Comparison of ENCODE assay signal across 21 cellular contexts in the genomic region with DNA sequence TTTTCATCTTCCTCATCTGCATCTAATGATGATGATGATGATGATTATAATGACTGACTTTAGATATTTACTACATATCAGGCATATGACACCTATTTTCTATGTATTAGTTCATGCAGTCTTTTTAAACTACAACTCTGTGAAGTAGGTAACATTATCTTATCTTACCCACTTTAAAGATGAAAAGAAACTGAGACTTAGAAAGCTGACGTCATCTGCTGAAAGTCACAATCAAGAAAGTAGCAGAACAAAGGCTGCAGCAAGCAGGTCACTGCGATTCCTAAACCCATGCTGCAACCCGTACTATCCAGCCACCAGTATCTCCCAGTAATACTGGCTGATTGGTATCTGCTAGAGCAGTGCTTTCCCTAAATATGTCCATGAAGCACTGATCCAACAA. TPM values are rescaled to one million over a fixed set of nuclear protein-coding genes. Genes with fewer than 3 reads are reported as not detected.
DNase-seq lines count a peak whose midpoint lies in the region; ATAC-seq, FAIRE-seq and TF ChIP-seq lines count a peak whose summit lies in the region.
"Had no signal": no experiment of that assay in that cellular context is flagged by ENCODE, and none has a peak within 500 bp of the region (broad histone marks: within the 10 kb centered on the region; RNA-seq: fewer than 3 reads in every experiment).

No MANE protein-coding gene starts in this region.

- H4K20me1 ChIP-seq in HepG2 (ENCODE audit: insufficient read depth, low read length) = no peaks in the 10 kb centered on the region
- H4K20me1 ChIP-seq in K562 (replicated peaks; ENCODE audit: control insufficient read depth, insufficient read depth, low read length) = peaks cover 8% of the 10 kb centered on the region; the same call in 1 of the 2 replicates
- H4K20me1 ChIP-seq: BLaER1 had no signal

- H2AFZ ChIP-seq in HepG2 (ENCODE audit: low read length) (no peak overlapping the region), K562 (ENCODE audit: low read depth, low read length) (no peak overlapping the region)

- no peaks in the 10 kb centered on the region for H3K4me1 Mint-ChIP-seq in CD8-positive, alpha-beta memory T cell
- H3K4me1 Mint-ChIP-seq: CD14-positive monocyte; CD4-positive, CD25-positive, alpha-beta regulatory T cell had no signal

- H3K4me2 ChIP-seq in HepG2 (ENCODE audit: low read depth, low read length) (no peak overlapping the region), K562 (ENCODE audit: insufficient read depth, low read length) (no peak overlapping the region)
- H3K4me2 ChIP-seq: BLaER1 had no signal

- TF ChIP-seq EP300 in HepG2 (IDR thresholded peaks at IDR 0.05; ENCODE audit: low read depth in 2 of 2, low read length in 2 of 2) (no peak), HepG2 (CRISPR knock-in tag; IDR thresholded peaks at IDR 0.05; ENCODE audit: borderline replicate concordance) (no peak), K562 (IDR thresholded peaks at IDR 0.05; ENCODE audit: low read length) (no peak)

- 2% methylated on average over 3 of the region's 3 CpGs for WGBS in HepG2 (ENCODE audit: low lambda C conversion rate)
- 47% methylated on average over 3 of the region's 3 CpGs for WGBS in right lobe of liver (ENCODE audit: insufficient coverage, low coverage, low lambda C conversion rate, missing lambda C conversion rate)
- 9% methylated on average over 3 of the region's 3 CpGs for WGBS in K562 (ENCODE audit: insufficient coverage, low coverage, missing lambda C conversion rate)
- 69% methylated on average over 3 of the region's 3 CpGs for WGBS in right cardiac atrium

- no peak overlapping the region for H3K9ac ChIP-seq in HepG2 (ENCODE audit: insufficient read depth, low read depth, low read length)
- no peak overlapping the region for H3K9ac ChIP-seq in K562 (ENCODE audit: insufficient read depth in 1 of 2, low read depth in 2 of 2, low read length in 2 of 2)
- H3K9ac ChIP-seq: BLaER1 had no signal

- H3K27ac ChIP-seq in HepG2 (ENCODE audit: extremely low read length, insufficient read depth, low read length) (no peak overlapping the region), right lobe of liver (no peak overlapping the region), HEK293 (ENCODE audit: extremely low read depth, low read depth, low read length) (no peak overlapping the region), K562 (ENCODE audit: extremely low read depth, low read depth, low read length) (no peak overlapping the region), right cardiac atrium (ENCODE audit: low read length) (no peak overlapping the region)
- H3K27ac ChIP-seq in CD8-positive, alpha-beta memory T cell (ENCODE audit: low read depth, low read length) = no peak overlapping the region
- H3K27ac ChIP-seq: BLaER1 had no signal

- H3K4me3 ChIP-seq in HepG2 (replicated peaks in 1 of 3; ENCODE audit: insufficient read depth in 1 of 3, low read depth in 2 of 3, low read length in 3 of 3) = no peak overlapping the region
- H3K4me3 ChIP-seq in right lobe of liver = no peak overlapping the region
- no peak overlapping the region for H3K4me3 ChIP-seq in HEK293 (ENCODE audit: low read depth, low read length)
- H3K4me3 ChIP-seq in K562 = no peak overlapping the region
- no peak overlapping the region for H3K4me3 ChIP-seq in right cardiac atrium (ENCODE audit: low read length)
- H3K4me3 ChIP-seq in CD8-positive, alpha-beta memory T cell (ENCODE audit: low read length) = no peak overlapping the region
- H3K4me3 ChIP-seq: BLaER1 had no signal

- no peaks in the 10 kb centered on the region for H3K9me3 Mint-ChIP-seq in CD8-positive, alpha-beta memory T cell
- H3K9me3 Mint-ChIP-seq: CD4-positive, alpha-beta memory T cell; CD4-positive, CD25-positive, alpha-beta regulatory T cell had no signal

- peak overlapping the region in 1 of 8 donors; percentile 4 for H3K27ac Mint-ChIP-seq in CD8-positive, alpha-beta memory T cell
- H3K27ac Mint-ChIP-seq: CD14-positive monocyte had no signal

- TF ChIP-seq POLR2A in HepG2 (IDR thresholded peaks at IDR 0.05; ENCODE audit: insufficient read depth in 1 of 2, low read depth in 2 of 2, low read length in 2 of 2) (no peak), right lobe of liver (IDR thresholded peaks at IDR 0.05) (no peak), GM12891 (IDR thresholded peaks at IDR 0.05; ENCODE audit: low read depth, low read length) (no peak), K562 (conservative IDR thresholded peaks at IDR 0.05) (no peak)

- BruUV-seq in HepG2 (replicated peaks; lab: Mats Ljungman, UMichigan) (no TSS peak), K562 (replicated peaks; lab: Mats Ljungman, UMichigan) (no TSS peak)

- H3K79me2 ChIP-seq in HepG2 (ENCODE audit: insufficient read depth, low read length) (no peaks in the 10 kb centered on the region), K562 (ENCODE audit: control insufficient read depth, insufficient read depth, low read length) (no peaks in the 10 kb centered on the region)

- ATAC-seq in HepG2 = no peak
- ATAC-seq in right lobe of liver = no peak
- no peak for ATAC-seq in K562
- no peak for ATAC-seq in GM18517 (IDR thresholded peaks at IDR 0.05; ENCODE audit: unreplicated experiment)
- ATAC-seq in right cardiac atrium = no peak

- no peaks in the 10 kb centered on the region for H3K4me1 ChIP-seq in HepG2 (ENCODE audit: insufficient read depth, low read length)
- no peaks in the 10 kb centered on the region for H3K4me1 ChIP-seq in right lobe of liver
- no peaks in the 10 kb centered on the region for H3K4me1 ChIP-seq in HEK293 (ENCODE audit: control insufficient read depth, insufficient read depth, low read length)
- no peaks in the 10 kb centered on the region for H3K4me1 ChIP-seq in K562 (replicated peaks in 1 of 2; ENCODE audit: control insufficient read depth in 2 of 2, insufficient read depth in 2 of 2, low read length in 2 of 2)
- H3K4me1 ChIP-seq in right cardiac atrium (ENCODE audit: control insufficient read depth, insufficient read depth, low read length) = no peaks in the 10 kb centered on the region
- H3K4me1 ChIP-seq in CD8-positive, alpha-beta memory T cell (ENCODE audit: insufficient read depth, low read length) = no peaks in the 10 kb centered on the region
- H3K4me1 ChIP-seq: BE2C, Caco-2 had no signal

- CTCF ChIA-PET in HepG2 (lab: Yijun Ruan, JAX; ENCODE audit: low intra/inter-chr PET ratio, low total read pairs) = no interaction called here
- CTCF ChIA-PET in HEK293 (lab: Yijun Ruan, JAX) = interaction anchor here (0.6 to 1.5 kb wide), 2 partner anchors 34 to 80 kb away, joined by 3 read pairs; no protein-coding TSS in a partner anchor
- CTCF ChIA-PET in K562 (lab: Yijun Ruan, JAX; ENCODE audit: low intra/inter-chr PET ratio) = no interaction called here
- CTCF ChIA-PET in CD8-positive, alpha-beta memory T cell (lab: Charles Lee) = no interaction called here

- intact Hi-C loops in HepG2 (cut with micrococcal nuclease; ENCODE audit: unreplicated experiment) (no loop called here), right lobe of liver (cut with DNase I) (no loop called here), K562 (cut with micrococcal nuclease) (no loop called here), right cardiac atrium (cut with DNase I) (no loop called here)

- no peak overlapping the region for H3K4me3 Mint-ChIP-seq in CD8-positive, alpha-beta memory T cell
- H3K4me3 Mint-ChIP-seq: CD14-positive monocyte; CD4-positive, alpha-beta memory T cell; CD4-positive, CD25-positive, alpha-beta regulatory T cell had no signal

- no peak for DNase-seq in HepG2 (ENCODE audit: low spot score)
- DNase-seq in right lobe of liver = no peak
- no peak for DNase-seq in GM12891 (ENCODE audit: insufficient read length, low spot score)
- no peak for DNase-seq in K562 (ENCODE audit: extremely low read depth in 1 of 4, low spot score in 3 of 4)
- no peak for DNase-seq in right cardiac atrium
- no peak for DNase-seq in CD8-positive, alpha-beta memory T cell
- DNase-seq: ACHN; BE2C; C1 segment of cervical spinal cord; Caco-2; Calu3; CD4-positive, alpha-beta memory T cell; CD4-positive, CD25-positive, alpha-beta regulatory T cell; DMS79 treated with DMSO at 0.1 percent for 48 hours; GF-D8 had no signal

- POLR2A ChIA-PET in HepG2 (lab: Yijun Ruan, JAX) (no interaction called here), HEK293 (lab: Yijun Ruan, JAX) (no interaction called here), K562 (lab: Yijun Ruan, JAX) (interaction anchor here (0.6 to 1.1 kb wide), 2 partner anchors 22 to 739 kb away, joined by 3 read pairs; no protein-coding TSS in a partner anchor)
- POLR2A ChIA-PET in CD8-positive, alpha-beta memory T cell (lab: Charles Lee) = no interaction called here

- H3K36me3 ChIP-seq in HepG2 (replicated peaks in 1 of 2; ENCODE audit: control insufficient read depth in 1 of 2, insufficient read depth in 2 of 2, low read length in 2 of 2) (no peaks in the 10 kb centered on the region), right lobe of liver (no peaks in the 10 kb centered on the region), HEK293 (ENCODE audit: control insufficient read depth in 2 of 2, insufficient read depth in 1 of 2, low read length in 2 of 2) (no peaks in the 10 kb centered on the region), K562 (ENCODE audit: control insufficient read depth, insufficient read depth, low read length) (no peaks in the 10 kb centered on the region)
- H3K36me3 ChIP-seq in CD8-positive, alpha-beta memory T cell (ENCODE audit: insufficient read depth, low read length) = peaks cover 23% of the 10 kb centered on the region
- H3K36me3 ChIP-seq: BE2C had no signal

- H3K36me3 Mint-ChIP-seq in CD8-positive, alpha-beta memory T cell = peaks cover 13 to 92% (median 39%) of the 10 kb centered on the region in 3 donors

- TF ChIP-seq RAD21 in HepG2 (CRISPR knock-in tag; IDR thresholded peaks at IDR 0.05) (no peak), K562 (CRISPR knock-in tag; conservative IDR thresholded peaks at IDR 0.05 in 1 of 2, IDR thresholded peaks at IDR 0.05 in 1 of 2) (no peak)

- no peaks in the 10 kb centered on the region for H3K9me1 ChIP-seq in K562 (ENCODE audit: control insufficient read depth, insufficient read depth, low read length)

- H3K27me3 ChIP-seq in HepG2 (ENCODE audit: control insufficient read depth in 1 of 2, insufficient read depth in 2 of 2, low read length in 2 of 2) (peaks cover 2 to 18% of the 10 kb centered on the region in 2 experiments; a peak in 3 of 5 replicates), right lobe of liver (no peaks in the 10 kb centered on the region), K562 (ENCODE audit: control insufficient read depth in 2 of 2, insufficient read depth in 2 of 2, low read length in 2 of 2) (peaks cover 5 to 12% of the 10 kb centered on the region in 2 experiments; a peak in 3 of 5 replicates), right cardiac atrium (ENCODE audit: control insufficient read depth, insufficient read depth) (peaks cover 2% of the 10 kb centered on the region)
- no peaks in the 10 kb centered on the region for H3K27me3 ChIP-seq in CD8-positive, alpha-beta memory T cell (ENCODE audit: insufficient read depth, low read length, poor library complexity, severe bottlenecking)
- H3K27me3 ChIP-seq: BLaER1 had no signal

- in situ Hi-C loops in HepG2 (cut with HindIII; ENCODE audit: extremely low pct_ligation_motif_present, low pct_unique_long_range_greater_than_20kb) = no loop called here
- in situ Hi-C loops in K562 (cut with MboI) = no loop called here

- TF ChIP-seq CTCF in HepG2 (CRISPR knock-in tag; IDR thresholded peaks at IDR 0.05) (no peak), right lobe of liver (IDR thresholded peaks at IDR 0.05) (no peak), HEK293 (tag by site-specific recombination; IDR thresholded peaks at IDR 0.05) (no peak), K562 (IDR thresholded peaks at IDR 0.05 in 2 of 3, conservative IDR thresholded peaks at IDR 0.05 in 1 of 3; ENCODE audit: insufficient read depth in 2 of 3, low read depth in 1 of 3, low read length in 3 of 3) (no peak)

- FAIRE-seq in HepG2 (lab: Jason Lieb, UNC) = no peak
- peak; percentile 40 for FAIRE-seq in GM12891 (lab: Jason Lieb, UNC)
- no peak for FAIRE-seq in K562 (lab: Jason Lieb, UNC)
- FAIRE-seq: D721Med, G401.6 had no signal

- no peaks in the 10 kb centered on the region for H3K27me3 Mint-ChIP-seq in CD8-positive, alpha-beta memory T cell
- H3K27me3 Mint-ChIP-seq: CD4-positive, alpha-beta memory T cell; CD4-positive, CD25-positive, alpha-beta regulatory T cell had no signal

- H3K9me3 ChIP-seq in HepG2 (ENCODE audit: low read length) = no peaks in the 10 kb centered on the region
- H3K9me3 ChIP-seq in right lobe of liver = no peaks in the 10 kb centered on the region
- H3K9me3 ChIP-seq in HEK293 (ENCODE audit: control insufficient read depth, insufficient read depth, low read depth, low read length) = no peaks in the 10 kb centered on the region
- H3K9me3 ChIP-seq in K562 (replicated peaks; ENCODE audit: control insufficient read depth, insufficient read depth, low read depth, low read length) = no peaks in the 10 kb centered on the region
- H3K9me3 ChIP-seq in right cardiac atrium (ENCODE audit: control insufficient read depth, low read length) = no peaks in the 10 kb centered on the region
- H3K9me3 ChIP-seq in CD8-positive, alpha-beta memory T cell (ENCODE audit: low read length) = no peaks in the 10 kb centered on the region
- H3K9me3 ChIP-seq: BE2C, BLaER1, Caco-2 had no signal

RNA-seq across cellular contexts. Expression of a gene that starts 40.1 kb away (rescaled TPM):
- total RNA-seq in HepG2 (2016; rRNA removed; fragmentation: Illumina TruSeq; extraction: Trizol) (not detected in 2 replicates), right lobe of liver (under 1 TPM in 2 of 6 experiments, not detected in 4; 0.09 to 0.13 TPM), K562 (2014; rRNA removed) (not detected in 2 replicates), K562 (2014; rRNA removed; fragmentation: Illumina TruSeq; extraction: Trizol) (not detected in 2 replicates), K562 (2015; rRNA removed; fragmentation: Illumina TruSeq; extraction: Trizol) (not detected in 2 replicates), K562 (2021) (not detected in 2 replicates), right cardiac atrium (1 to 10 TPM in 1 of 4 donors, under 1 TPM in 3; 0.14 to 1.4 (median 0.41) TPM)
- not detected in 2 replicates for total RNA-seq in HepG2 (2016; cell fraction: cytosol; rRNA removed; fragmentation: Illumina TruSeq; extraction: Trizol; ENCODE audit: low read depth)
- total RNA-seq in HepG2 (2016; cell fraction: insoluble cytoplasmic fraction; rRNA removed; fragmentation: Illumina TruSeq; extraction: Trizol) = not detected in 2 replicates
- total RNA-seq in HepG2 (2016; cell fraction: membrane; rRNA removed; fragmentation: Illumina TruSeq; extraction: Trizol) = not detected in 2 replicates
- not detected in 2 replicates for total RNA-seq in HepG2 (2016; cell fraction: nucleus; rRNA removed; fragmentation: Illumina TruSeq; extraction: Trizol)
- polyA plus RNA-seq in HepG2 (2011; rRNA removed) (not detected in 2 replicates), K562 (2011; rRNA removed) (not detected in 2 replicates), K562 (2014; fragmentation: Illumina TruSeq; extraction: Trizol) (not detected in 2 replicates), K562 (2014; fragmentation: Nextera tagmentation; extraction: Ambion mirVana) (not detected), K562 (2014; rRNA removed) (not detected in 2 replicates), right cardiac atrium (0.20 TPM)
- polyA plus RNA-seq in HepG2 (2011; cell fraction: cytosol; rRNA removed) = not detected in 2 replicates
- not detected in 2 replicates for polyA plus RNA-seq in HepG2 (2011; cell fraction: nucleus; rRNA removed)
- not detected in 2 replicates for polyA plus RNA-seq in HepG2 (2012)
- polyA plus RNA-seq in HepG2 (2016; cell fraction: cytosol; fragmentation: Illumina TruSeq; extraction: Trizol; ENCODE audit: low read depth) = not detected in 2 replicates
- not detected in 2 replicates for polyA plus RNA-seq in HepG2 (2016; cell fraction: insoluble cytoplasmic fraction; fragmentation: Illumina TruSeq; extraction: Trizol; ENCODE audit: low read depth)
- not detected in 2 replicates for polyA plus RNA-seq in HepG2 (2016; cell fraction: membrane; fragmentation: Illumina TruSeq; extraction: Trizol; ENCODE audit: low read depth)
- polyA plus RNA-seq in HepG2 (2016; cell fraction: nucleus; fragmentation: Illumina TruSeq; extraction: Trizol; ENCODE audit: insufficient read depth, low read depth) = not detected in 2 replicates
- 0.05 TPM in 1 of 2 replicates, not detected in the other for polyA minus RNA-seq in HepG2 (2011; rRNA and poly(A)+ RNA removed; ENCODE audit: low replicate concordance)
- polyA minus RNA-seq in HepG2 (2011; cell fraction: cytosol; rRNA and poly(A)+ RNA removed) = not detected in 2 replicates
- polyA minus RNA-seq in HepG2 (2011; cell fraction: nucleus; rRNA and poly(A)+ RNA removed) = not detected in 2 replicates
- polyA plus RNA-seq in GM12891 (2012; ENCODE audit: low read depth, missing spikeins) = 0.06 TPM
- total RNA-seq in K562 (2011; cell fraction: chromatin; rRNA removed; ENCODE audit: low replicate concordance) = not detected in 2 replicates
- not detected in 2 replicates for total RNA-seq in K562 (2011; cell fraction: nucleolus; rRNA removed)
- not detected in 2 replicates for total RNA-seq in K562 (2011; cell fraction: nucleoplasm; rRNA removed)
- polyA plus RNA-seq in K562 (2011; cell fraction: cytosol; rRNA removed) = not detected in 2 replicates
- not detected in 2 replicates for polyA plus RNA-seq in K562 (2011; cell fraction: nucleus; rRNA removed)
- 0.03 and 0.04 TPM in 2 replicates for polyA plus RNA-seq in K562 (2012)
- polyA minus RNA-seq in K562 (2011; rRNA and poly(A)+ RNA removed) = not detected in 2 replicates
- not detected in 2 replicates for polyA minus RNA-seq in K562 (2011; cell fraction: cytosol; rRNA and poly(A)+ RNA removed)
- not detected in 2 replicates for polyA minus RNA-seq in K562 (2011; cell fraction: nucleus; rRNA and poly(A)+ RNA removed)
- not detected for total RNA-seq in CD8-positive, alpha-beta memory T cell
- not detected for polyA plus RNA-seq in CD8-positive, alpha-beta memory T cell
- total RNA-seq: Caco-2; Calu3; CD4-positive, alpha-beta memory T cell; CD4-positive, CD25-positive, alpha-beta regulatory T cell had no signal
- polyA plus RNA-seq: CD4-positive, alpha-beta memory T cell had no signal
